ENCODE assay signal across 17 cellular contexts in genomic region chr2:172624996-172625395, GRCh38.
DNase-seq lines count a peak whose midpoint lies in the region; ATAC-seq and TF ChIP-seq lines count a peak whose summit lies in the region.
"Had no signal": no experiment of that assay in that cellular context is flagged by ENCODE, and none has a peak within 500 bp of the region (broad histone marks: within the 10 kb centered on the region; RNA-seq: fewer than 3 reads in every experiment).

No MANE protein-coding gene starts in this region.

- no peak overlapping the region for H3K27ac Mint-ChIP-seq in stimulated activated effector memory CD8-positive, alpha-beta T cell treated with anti-CD3 and anti-CD28 coated beads, Interleukin-12 subunit alpha, Interleukin-12 subunit beta, amount 100 ng/mL, for 72 hours
- H3K27ac Mint-ChIP-seq in effector memory CD8-positive, alpha-beta T cell = no peak overlapping the region

- no peaks in the 10 kb centered on the region for H3K9me3 Mint-ChIP-seq in stimulated activated effector memory CD8-positive, alpha-beta T cell treated with anti-CD3 and anti-CD28 coated beads, Interleukin-12 subunit alpha, Interleukin-12 subunit beta, amount 100 ng/mL, for 72 hours
- H3K9me3 Mint-ChIP-seq in effector memory CD8-positive, alpha-beta T cell = no peaks in the 10 kb centered on the region

- DNase-seq in HCEC 1CT (peak; percentile 56), NCI-H526 treated with DMSO at 0.1 percent for 48 hours (lab: John Stamatoyannopoulos, UW) (peak; percentile 11), fibroblast of mammary gland (ENCODE audit: low read depth) (peak; percentile 67), DMS79 treated with DMSO at 0.1 percent for 48 hours (lab: John Stamatoyannopoulos, UW) (no peak), NCI-H446 (lab: John Stamatoyannopoulos, UW) (no peak)
- no peak for DNase-seq in stimulated activated effector memory CD8-positive, alpha-beta T cell treated with anti-CD3 and anti-CD28 coated beads, Interleukin-12 subunit alpha, Interleukin-12 subunit beta, amount 100 ng/mL, for 72 hours (ENCODE audit: low spot score in 2 of 2)
- DNase-seq in effector memory CD8-positive, alpha-beta T cell = no peak
- DNase-seq: CD4-positive, CD25-positive, alpha-beta regulatory T cell; KBM-7; NCI-H1092; NCI-H1436; NCI-H187 treated with DMSO at 0.1 percent for 48 hours; NCI-H2107; NCI-H510A had no signal

- H3K27me3 Mint-ChIP-seq in effector memory CD8-positive, alpha-beta T cell = no peaks in the 10 kb centered on the region
- H3K27me3 Mint-ChIP-seq: CD4-positive, CD25-positive, alpha-beta regulatory T cell had no signal

- no peaks in the 10 kb centered on the region for H3K36me3 Mint-ChIP-seq in stimulated activated effector memory CD8-positive, alpha-beta T cell treated with anti-CD3 and anti-CD28 coated beads, Interleukin-12 subunit alpha, Interleukin-12 subunit beta, amount 100 ng/mL, for 72 hours
- peaks cover 2% of the 10 kb centered on the region for H3K36me3 Mint-ChIP-seq in effector memory CD8-positive, alpha-beta T cell (ENCODE audit: insufficient read depth)

- H3K4me1 Mint-ChIP-seq in stimulated activated effector memory CD8-positive, alpha-beta T cell treated with anti-CD3 and anti-CD28 coated beads, Interleukin-12 subunit alpha, Interleukin-12 subunit beta, amount 100 ng/mL, for 72 hours = no peaks in the 10 kb centered on the region
- no peaks in the 10 kb centered on the region for H3K4me1 Mint-ChIP-seq in effector memory CD8-positive, alpha-beta T cell (ENCODE audit: low read depth in 2 of 2)

- TF ChIP-seq CTCF in fibroblast of mammary gland (conservative IDR thresholded peaks at IDR 0.05; ENCODE audit: control insufficient read depth, insufficient read depth, low read depth, low read length) = no peak

- peak; percentile 51 for ATAC-seq in stimulated activated effector memory CD8-positive, alpha-beta T cell treated with anti-CD3 and anti-CD28 coated beads, Interleukin-12 subunit alpha, Interleukin-12 subunit beta, amount 100 ng/mL, for 72 hours
- ATAC-seq in effector memory CD8-positive, alpha-beta T cell (replicated peaks) = no peak
- ATAC-seq: HepG2, Panc1, SK-N-SH treated with all-trans-retinoic acid at 6 μM for 48 hours had no signal

- H3K4me3 ChIP-seq in fibroblast of mammary gland (ENCODE audit: control insufficient read depth, low read depth, low read length) = no peak overlapping the region

- no peak overlapping the region for H3K4me3 Mint-ChIP-seq in stimulated activated effector memory CD8-positive, alpha-beta T cell treated with anti-CD3 and anti-CD28 coated beads, Interleukin-12 subunit alpha, Interleukin-12 subunit beta, amount 100 ng/mL, for 72 hours
- no peak overlapping the region for H3K4me3 Mint-ChIP-seq in effector memory CD8-positive, alpha-beta T cell
- H3K4me3 Mint-ChIP-seq: CD4-positive, CD25-positive, alpha-beta regulatory T cell had no signal

Comparison
In these comparisons a context has a peak if more than half of its experiments do, and no peak if none do; other contexts are left out.
1. DNase-seq: peak in HCEC 1CT (single experiment), NCI-H526 treated with DMSO at 0.1 percent for 48 hours (single experiment) and fibroblast of mammary gland (single experiment); none in stimulated activated effector memory CD8-positive, alpha-beta T cell treated with anti-CD3 and anti-CD28 coated beads, Interleukin-12 subunit alpha, Interleukin-12 subunit beta, amount 100 ng/mL, for 72 hours (0 of 2), effector memory CD8-positive, alpha-beta T cell (0 of 3), DMS79 treated with DMSO at 0.1 percent for 48 hours (single experiment) and NCI-H446 (0 of 2).